8 cellular contexts compared by ENCODE assay signal in genomic region chr7:81684513-81685262, GRCh38.
DNase-seq lines count a peak whose midpoint lies in the region; ATAC-seq, FAIRE-seq and TF ChIP-seq lines count a peak whose summit lies in the region.

No MANE protein-coding gene starts in this region.

- ATAC-seq in GM18867 (IDR thresholded peaks at IDR 0.05; ENCODE audit: unreplicated experiment) (peak; percentile 94), HG03159 (IDR thresholded peaks at IDR 0.05; ENCODE audit: unreplicated experiment) (peak; percentile 73)

- H4K20me1 ChIP-seq in hepatocyte (ENCODE audit: insufficient read depth, poor library complexity, severe bottlenecking) (no peaks in the 10 kb centered on the region), smooth muscle cell (ENCODE audit: low read depth) (no peaks in the 10 kb centered on the region)

- intact Hi-C loops in A673 (cut with micrococcal nuclease; ENCODE audit: unreplicated experiment), result no loop called here

- H2AFZ ChIP-seq in hepatocyte, result no peak overlapping the region
- no peak overlapping the region for H2AFZ ChIP-seq in smooth muscle cell (ENCODE audit: low read depth)

- FAIRE-seq in D721Med (lab: Jason Lieb, UNC), result no peak

- no peaks in the 10 kb centered on the region for H3K9me2 ChIP-seq in hepatocyte (replicated peaks; ENCODE audit: insufficient read depth)

- H3K4me3 ChIP-seq in A673 (ENCODE audit: low read depth, low read length, poor library complexity, severe bottlenecking), result no peak overlapping the region
- H3K4me3 ChIP-seq in hepatocyte, result no peak overlapping the region
- no peak overlapping the region for H3K4me3 ChIP-seq in smooth muscle cell

- peaks cover 16% of the 10 kb centered on the region for H3K4me1 ChIP-seq in A673 (ENCODE audit: insufficient read depth, low read length, poor library complexity, severe bottlenecking)
- H3K4me1 ChIP-seq in hepatocyte (ENCODE audit: insufficient read depth), result no peaks in the 10 kb centered on the region
- H3K4me1 ChIP-seq in smooth muscle cell (ENCODE audit: low read depth), result peaks cover 5% of the 10 kb centered on the region

- peak overlapping the region; percentile 36 for H3K9ac ChIP-seq in smooth muscle cell (ENCODE audit: low read depth)

- H3K9me3 ChIP-seq in A673 (ENCODE audit: low read depth, low read length, poor library complexity, severe bottlenecking) (no peaks in the 10 kb centered on the region), hepatocyte (ENCODE audit: low read depth) (no peaks in the 10 kb centered on the region), smooth muscle cell (replicated peaks; ENCODE audit: low read depth) (no peaks in the 10 kb centered on the region)

- 21% methylated on average over 2 of the region's 2 CpGs for WGBS in hepatocyte (ENCODE audit: low lambda C conversion rate, missing lambda C conversion rate)
- WGBS in smooth muscle cell (ENCODE audit: low lambda C conversion rate), result 0% methylated on average over 2 of the region's 2 CpGs

- CTCF ChIA-PET in A673 (lab: Charles Lee), result interaction anchor here (0.7 kb wide), 1 partner anchor 13 kb away, joined by 3 read pairs; no protein-coding TSS in a partner anchor

- BruUV-seq in A673 (replicated peaks; lab: Mats Ljungman, UMichigan), result no TSS peak

- POLR2A ChIA-PET in A673 (lab: Charles Lee; ENCODE audit: low non-redundant PET), result interaction anchor here (0.6 kb wide), 1 partner anchor 48 kb away, joined by 3 read pairs; no protein-coding TSS in a partner anchor

- no peak overlapping the region for H3K27ac ChIP-seq in A673 (ENCODE audit: low read depth, low read length, poor library complexity, severe bottlenecking)
- peak overlapping the region; percentile 55 for H3K27ac ChIP-seq in hepatocyte
- peak overlapping the region; percentile 86 for H3K27ac ChIP-seq in smooth muscle cell (ENCODE audit: low read depth)

- no peaks in the 10 kb centered on the region for H3K27me3 ChIP-seq in A673 (replicated peaks; ENCODE audit: insufficient read depth, low read depth, low read length, poor library complexity)
- H3K27me3 ChIP-seq in hepatocyte, result no peaks in the 10 kb centered on the region
- H3K27me3 ChIP-seq in smooth muscle cell (ENCODE audit: low read depth), result no peaks in the 10 kb centered on the region

- no peaks in the 10 kb centered on the region for H3K79me2 ChIP-seq in hepatocyte
- H3K79me2 ChIP-seq in smooth muscle cell (ENCODE audit: low read depth), result no peaks in the 10 kb centered on the region

- DNase-seq in A673 (ENCODE audit: low spot score) (peak; percentile 99), NCI-H2227 (lab: John Stamatoyannopoulos, UW; ENCODE audit: unreplicated experiment) (peak; percentile 57), amygdala (lab: John Stamatoyannopoulos, UW) (peak in 49 of 56 donors; percentile 1 to 85 (median 44)), hepatocyte (ENCODE audit: low spot score) (peak; percentile 93), smooth muscle cell (lab: John Stamatoyannopoulos, UW; ENCODE audit: unreplicated experiment) (peak; percentile 39), D721Med (ENCODE audit: insufficient read length, low spot score) (no peak)

- peaks cover 9% of the 10 kb centered on the region for H3F3A ChIP-seq in smooth muscle cell (ENCODE audit: low read depth)

- H3K4me2 ChIP-seq in hepatocyte, result peak overlapping the region; percentile 11
- H3K4me2 ChIP-seq in smooth muscle cell, result peak overlapping the region; percentile 72

- H3K36me3 ChIP-seq in A673 (ENCODE audit: insufficient read depth, low read length, poor library complexity, severe bottlenecking) (no peaks in the 10 kb centered on the region), hepatocyte (replicated peaks; ENCODE audit: insufficient read depth, low read depth) (no peaks in the 10 kb centered on the region), smooth muscle cell (ENCODE audit: low read depth) (no peaks in the 10 kb centered on the region)

- TF ChIP-seq CTCF in A673 (conservative IDR thresholded peaks at IDR 0.05; ENCODE audit: low read depth, low read length), result no peak
- no peak for TF ChIP-seq CTCF in hepatocyte (IDR thresholded peaks at IDR 0.05; ENCODE audit: poor library complexity)
- TF ChIP-seq CTCF in smooth muscle cell (IDR thresholded peaks at IDR 0.05; ENCODE audit: borderline replicate concordance, insufficient read depth, poor library complexity, severe bottlenecking), result no peak
- TF ChIP-seq CTCF in D721Med (IDR thresholded peaks at IDR 0.05; ENCODE audit: insufficient read depth, missing control alignments), result no peak
